Comparison of ENCODE assay signal across 8 cellular contexts in genomic region chr12:112130461-112130998, GRCh38. TPM values are rescaled to one million over a fixed set of nuclear protein-coding genes. Genes with fewer than 3 reads are reported as not detected.
DNase-seq lines count a peak whose midpoint lies in the region; ATAC-seq and TF ChIP-seq lines count a peak whose summit lies in the region.

No MANE protein-coding gene starts in this region.

- TF ChIP-seq CTCF in brain microvascular endothelial cell (IDR thresholded peaks at IDR 0.05; ENCODE audit: low read depth, low read length, missing control alignments) (no peak), lower leg skin (IDR thresholded peaks at IDR 0.05) (no peak)

- H3K27me3 ChIP-seq in ACC112 (ENCODE audit: insufficient read depth, low read length) (no peaks in the 10 kb centered on the region), Karpas-422 (ENCODE audit: low read length) (no peaks in the 10 kb centered on the region), brain microvascular endothelial cell (replicated peaks) (no peaks in the 10 kb centered on the region), MG63 (no peaks in the 10 kb centered on the region)

- H2AFZ ChIP-seq in ACC112 (ENCODE audit: low read length, unreplicated experiment), result peak overlapping the region; percentile 63
- no peak overlapping the region for H2AFZ ChIP-seq in Karpas-422 (ENCODE audit: low read length)

- H3K9ac ChIP-seq in Karpas-422 (ENCODE audit: low read length), result no peak overlapping the region

- DNase-seq in Karpas-422 (no peak), brain microvascular endothelial cell (no peak), MG63 (no peak), lower leg skin (ENCODE audit: low spot score in 2 of 2) (no peak)
- peak in 3 of 10 donors; percentile 49 to 68 (median 66) for DNase-seq in naive thymus-derived CD8-positive, alpha-beta T cell
- DNase-seq in stimulated activated CD4-positive, alpha-beta T cell treated with anti-CD3 and anti-CD28 coated beads, Interleukin-2, amount 100 ng/mL, for 48 hours, result no peak

- no peak for TF ChIP-seq POLR2A in lower leg skin (IDR thresholded peaks at IDR 0.05)

- peaks cover 0 to 24% (median 3%) of the 10 kb centered on the region in 3 donors for H3K36me3 Mint-ChIP-seq in naive thymus-derived CD8-positive, alpha-beta T cell

- intact Hi-C loops in lower leg skin (cut with DNase I; ENCODE audit: low total_unique reads), result no loop called here

- H3K9me3 ChIP-seq in Karpas-422 (ENCODE audit: low read length), result no peaks in the 10 kb centered on the region
- H3K9me3 ChIP-seq in MG63, result no peaks in the 10 kb centered on the region

- no peaks in the 10 kb centered on the region for H4K20me1 ChIP-seq in Karpas-422 (ENCODE audit: insufficient read depth, low read depth, low read length)

- 4% methylated on average over 2 of the region's 2 CpGs for WGBS in lower leg skin, 2 donors

- peaks cover 14 to 67% (median 59%) of the 10 kb centered on the region in 4 donors for H3K4me1 Mint-ChIP-seq in naive thymus-derived CD8-positive, alpha-beta T cell

- H3K4me3 ChIP-seq in ACC112 (ENCODE audit: low read depth, low read length), result peak overlapping the region; percentile 72
- no peak overlapping the region for H3K4me3 ChIP-seq in Karpas-422 (ENCODE audit: low read length)
- no peak overlapping the region for H3K4me3 ChIP-seq in brain microvascular endothelial cell (ENCODE audit: low read depth, low read length)
- no peak overlapping the region for H3K4me3 ChIP-seq in MG63
- H3K4me3 ChIP-seq in lower leg skin (ENCODE audit: low read depth, poor library complexity, severe bottlenecking), result no peak overlapping the region

- peak overlapping the region; percentile 29 for H3K4me2 ChIP-seq in Karpas-422 (ENCODE audit: low read depth, low read length, poor library complexity, severe bottlenecking)

- peaks cover 4% of the 10 kb centered on the region; the same call in 1 of the 2 replicates for H3K36me3 ChIP-seq in ACC112 (ENCODE audit: insufficient read depth, low read length)
- H3K36me3 ChIP-seq in Karpas-422 (ENCODE audit: insufficient read depth, low read length), result peaks cover 36% of the 10 kb centered on the region
- H3K36me3 ChIP-seq in brain microvascular endothelial cell (replicated peaks), result peaks cover 13% of the 10 kb centered on the region
- peaks cover 46% of the 10 kb centered on the region for H3K36me3 ChIP-seq in MG63

- peak overlapping the region; percentile 48 to 93 (median 86) for H3K27ac Mint-ChIP-seq in naive thymus-derived CD8-positive, alpha-beta T cell

- H3K4me1 ChIP-seq in ACC112 (ENCODE audit: control insufficient read depth, insufficient read depth, low read length, unreplicated experiment) (peaks cover 42% of the 10 kb centered on the region), Karpas-422 (ENCODE audit: low read length) (peaks cover 49% of the 10 kb centered on the region)

- H3K27me3 Mint-ChIP-seq in naive thymus-derived CD8-positive, alpha-beta T cell, result no peaks in the 10 kb centered on the region

- H3K79me2 ChIP-seq in ACC112 (ENCODE audit: control insufficient read depth, insufficient read depth, low read length, unreplicated experiment), result peaks cover 62% of the 10 kb centered on the region
- peaks cover 88% of the 10 kb centered on the region for H3K79me2 ChIP-seq in Karpas-422 (ENCODE audit: low read length)

- POLR2A ChIA-PET in naive thymus-derived CD8-positive, alpha-beta T cell (lab: Charles Lee), result interaction anchor here (0.6 to 3.3 kb wide), 6 partner anchors 20 to 117 kb away, joined by 3 to 14 read pairs (median 4); partner anchors contain the start of genes ERP29, NAA25 and TMEM116

- in situ Hi-C loops in brain microvascular endothelial cell (cut with HindIII; ENCODE audit: low pct_ligation_motif_present, low sequenced_read_pairs), result no loop called here

- ATAC-seq in GM19324 (IDR thresholded peaks at IDR 0.05; ENCODE audit: low FRiP score, unreplicated experiment), result peak; percentile 62
- ATAC-seq in naive thymus-derived CD8-positive, alpha-beta T cell, result peak; percentile 56 to 75

- H3K9me2 ChIP-seq in Karpas-422 (replicated peaks; ENCODE audit: insufficient read depth, low read length), result no peaks in the 10 kb centered on the region

- H3K9me3 Mint-ChIP-seq in naive thymus-derived CD8-positive, alpha-beta T cell, result no peaks in the 10 kb centered on the region

- H3K27ac ChIP-seq in ACC112 (ENCODE audit: low read depth, low read length), result peak overlapping the region; percentile 92
- H3K27ac ChIP-seq in Karpas-422 (ENCODE audit: low read length), result peak overlapping the region; percentile 27; the same call in 1 of the 2 replicates
- peak overlapping the region; percentile 60 for H3K27ac ChIP-seq in brain microvascular endothelial cell

- peak overlapping the region; percentile 35 to 76 (median 60) for H3K4me3 Mint-ChIP-seq in naive thymus-derived CD8-positive, alpha-beta T cell

RNA-seq across cellular contexts. Expression of gene TRAFD1, which starts 5.2 kb away (rescaled TPM):
- total RNA-seq in Karpas-422 (2014; rRNA removed; shearing (Covaris generic); ENCODE audit: low replicate concordance), result 52.1 and 86.1 TPM in 2 replicates
- 10 to 100 TPM; 36.1 to 38.4 TPM for total RNA-seq in naive thymus-derived CD8-positive, alpha-beta T cell
- 10 to 100 TPM; 32.5 to 57.6 (median 55.9) TPM for polyA plus RNA-seq in naive thymus-derived CD8-positive, alpha-beta T cell
- total RNA-seq in MG63 (2014; rRNA removed; shearing (Covaris generic); ENCODE audit: low replicate concordance), result 60.0 and 63.9 TPM in 2 replicates
- 10 to 100 TPM; 46.3 to 82.9 (median 67.4) TPM for total RNA-seq in lower leg skin

RNA-seq across cellular contexts. Expression of gene NAA25, which starts 21.9 kb away (rescaled TPM):
- 30.7 and 39.2 TPM in 2 replicates for total RNA-seq in Karpas-422 (2014; rRNA removed; shearing (Covaris generic); ENCODE audit: low replicate concordance)
- 10 to 100 TPM; 37.3 to 44.0 TPM for total RNA-seq in naive thymus-derived CD8-positive, alpha-beta T cell
- 10 to 100 TPM in 1 of 3 donors, 1 to 10 TPM in 2; 8.7 to 17.3 (median 8.9) TPM for polyA plus RNA-seq in naive thymus-derived CD8-positive, alpha-beta T cell
- 8.8 and 9.1 TPM in 2 replicates for total RNA-seq in MG63 (2014; rRNA removed; shearing (Covaris generic); ENCODE audit: low replicate concordance)
- 10 to 100 TPM; 13.9 to 30.8 (median 23.0) TPM for total RNA-seq in lower leg skin

Comparison
In these comparisons a context has a peak if more than half of its experiments do, and no peak if none do; other contexts are left out.
1. H3K27ac ChIP-seq: peak in every context shown above with its lines; median percentile 92 in ACC112; 60 in brain microvascular endothelial cell; 27 in Karpas-422.